24 cellular contexts compared by ENCODE assay signal in the genomic region with DNA sequence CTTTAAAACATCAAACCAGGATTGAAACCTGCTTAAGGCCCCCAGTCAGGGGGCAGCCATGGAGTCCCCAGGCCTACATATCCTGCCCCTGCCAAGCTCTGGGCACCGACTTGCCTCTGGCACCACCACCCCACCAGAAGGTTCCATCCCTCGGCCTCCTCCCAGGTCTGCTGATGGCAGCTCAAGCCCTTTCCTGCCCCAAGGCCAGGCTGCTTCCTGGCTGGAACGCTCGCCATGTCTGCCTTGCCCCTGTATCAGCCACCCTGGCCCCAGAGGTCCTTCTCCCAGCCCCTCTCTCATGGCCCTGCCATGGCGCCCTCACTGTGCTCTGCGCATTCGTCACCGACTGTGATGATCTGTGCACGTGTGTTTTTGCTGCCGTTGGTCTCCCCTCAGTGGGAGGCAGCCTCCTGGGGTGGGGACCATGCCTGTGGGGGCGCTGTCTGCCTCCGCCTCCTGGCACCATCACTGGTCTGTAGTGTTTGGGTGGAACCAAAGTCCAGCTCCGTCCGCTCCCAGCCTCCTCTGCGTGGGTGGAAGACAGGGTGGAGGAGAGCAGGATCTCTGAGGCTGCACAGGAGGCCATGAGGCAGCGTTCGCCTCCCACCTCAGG. TPM values are rescaled to one million over a fixed set of nuclear protein-coding genes. Genes with fewer than 3 reads are reported as not detected.
"Had no signal": no experiment of that assay in that cellular context is flagged by ENCODE, and none has a peak within 500 bp of the region (broad histone marks: within the 10 kb centered on the region; RNA-seq: fewer than 3 reads in every experiment).

No MANE protein-coding gene starts in this region.

- H3K9me3 ChIP-seq: ascending aorta, esophagus muscularis mucosa, gastrocnemius medialis, testis, upper lobe of left lung had no signal

- DNase-seq: activated CD4-positive, alpha-beta memory T cell treated with anti-CD3 and anti-CD28 coated beads for 36 hours; activated CD4-positive, alpha-beta T cell treated with anti-CD3 and anti-CD28 coated beads for 48 hours; activated effector memory CD4-positive, alpha-beta T cell treated with Interleukin-2 at 50 U/mL for 16 hours; activated naive CD4-positive, alpha-beta T cell treated with anti-CD3 and anti-CD28 coated beads for 36 hours; activated T-cell treated with anti-CD3 and anti-CD28 coated beads, Interleukin-2, amount 50 U/mL, for 48 hours; effector memory CD8-positive, alpha-beta T cell; gastrocnemius medialis; islet precursor cell; naive thymus-derived CD4-positive, alpha-beta T cell; nucleus accumbens; small intestine; stimulated activated CD4-positive, alpha-beta T cell treated with anti-CD3 and anti-CD28 coated beads, Interleukin-2, amount 100 ng/mL, for 48 hours; stimulated activated CD8-positive, alpha-beta memory T cell treated with anti-CD3 and anti-CD28 coated beads, Interleukin-4, amount 100 ng/mL, for 48 hours; stimulated activated naive B cell treated with anti-CD40 and anti-IgM and Interleukin-4, amounts not matched to agents 10 μg/mL and 1 μg/mL and 100 μg/mL, for 72 hours; T1000; testis had no signal

- H3K4me3 ChIP-seq: ascending aorta, esophagus muscularis mucosa, gastrocnemius medialis, lung, testis, upper lobe of left lung had no signal

- H3K27ac ChIP-seq: ascending aorta, esophagus muscularis mucosa, gastrocnemius medialis, parathyroid adenoma, testis, upper lobe of left lung had no signal

- H3K36me3 Mint-ChIP-seq: activated CD4-positive, alpha-beta memory T cell treated with anti-CD3 and anti-CD28 coated beads for 36 hours; stimulated activated naive B cell treated with anti-CD40 and anti-IgM and Interleukin-4, amounts not matched to agents 10 μg/mL and 1 μg/mL and 100 μg/mL, for 72 hours had no signal

- H3K4me3 Mint-ChIP-seq: activated CD4-positive, alpha-beta memory T cell treated with anti-CD3 and anti-CD28 coated beads for 36 hours; activated naive CD4-positive, alpha-beta T cell treated with anti-CD3 and anti-CD28 coated beads for 36 hours; central memory CD8-positive, alpha-beta T cell; effector memory CD8-positive, alpha-beta T cell; stimulated activated naive B cell treated with anti-CD40 and anti-IgM and Interleukin-4, amounts not matched to agents 10 μg/mL and 1 μg/mL and 100 μg/mL, for 72 hours had no signal

- H3K27ac Mint-ChIP-seq: activated CD4-positive, alpha-beta memory T cell treated with anti-CD3 and anti-CD28 coated beads for 36 hours; activated naive CD4-positive, alpha-beta T cell treated with anti-CD3 and anti-CD28 coated beads for 36 hours; effector memory CD8-positive, alpha-beta T cell; stimulated activated naive B cell treated with anti-CD40 and anti-IgM and Interleukin-4, amounts not matched to agents 10 μg/mL and 1 μg/mL and 100 μg/mL, for 72 hours; T-helper 1 cell treated with Interleukin-12 subunit alpha and Interleukin-12 subunit beta and Interleukin-4 antibody, amounts not matched to agents 30 μg/mL and 1 μg/mL, for 36 hours had no signal

- H3K36me3 ChIP-seq: ascending aorta, esophagus muscularis mucosa, gastrocnemius medialis, upper lobe of left lung had no signal

- H3K9me3 Mint-ChIP-seq: activated CD4-positive, alpha-beta memory T cell treated with anti-CD3 and anti-CD28 coated beads for 36 hours; activated naive CD4-positive, alpha-beta T cell treated with anti-CD3 and anti-CD28 coated beads for 36 hours; central memory CD8-positive, alpha-beta T cell; effector memory CD8-positive, alpha-beta T cell; T-helper 1 cell treated with Interleukin-12 subunit alpha and Interleukin-12 subunit beta and Interleukin-4 antibody, amounts not matched to agents 30 μg/mL and 1 μg/mL, for 36 hours had no signal

- ATAC-seq: effector memory CD8-positive, alpha-beta T cell; gastrocnemius medialis; naive thymus-derived CD4-positive, alpha-beta T cell; sciatic nerve; stimulated activated naive B cell treated with anti-CD40 and anti-IgM and Interleukin-4, amounts not matched to agents 10 μg/mL and 1 μg/mL and 100 μg/mL, for 72 hours had no signal

RNA-seq across cellular contexts. Expression of gene DPYSL4, which starts 3.2 kb away (rescaled TPM):
- total RNA-seq: ascending aorta had no signal
